ENCODE assay signal across 13 cellular contexts in the genomic region with DNA sequence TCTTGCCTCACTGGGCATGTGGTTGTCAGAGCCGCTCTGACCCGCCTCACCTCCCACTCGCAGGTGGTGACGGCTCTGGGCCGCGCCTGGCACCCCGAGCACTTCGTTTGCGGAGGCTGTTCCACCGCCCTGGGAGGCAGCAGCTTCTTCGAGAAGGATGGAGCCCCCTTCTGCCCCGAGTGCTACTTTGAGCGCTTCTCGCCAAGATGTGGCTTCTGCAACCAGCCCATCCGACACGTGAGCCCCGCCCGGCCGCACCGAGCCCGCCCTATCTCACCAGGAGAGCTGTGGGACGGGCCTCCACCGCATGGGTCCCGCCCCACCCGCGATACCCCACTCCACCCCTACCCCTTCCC. TPM values are rescaled to one million over a fixed set of nuclear protein-coding genes. Genes with fewer than 3 reads are reported as not detected.
DNase-seq lines count a peak whose midpoint lies in the region; ATAC-seq and TF ChIP-seq lines count a peak whose summit lies in the region.
"Had no signal": no experiment of that assay in that cellular context is flagged by ENCODE, and none has a peak within 500 bp of the region (broad histone marks: within the 10 kb centered on the region; RNA-seq: fewer than 3 reads in every experiment).

No MANE protein-coding gene starts in this region.

- H3K27ac ChIP-seq in stomach, result peak overlapping the region in 4 of 5 donors; percentile 82 to 93 (median 88)
- H3K27ac ChIP-seq: A549 had no signal

- H3K27ac Mint-ChIP-seq in activated CD4-positive, alpha-beta T cell treated with anti-CD3 and anti-CD28 coated beads for 36 hours, result no peak overlapping the region
- peak overlapping the region; percentile 72 for H3K27ac Mint-ChIP-seq in activated CD8-positive, alpha-beta T cell treated with anti-CD3 and anti-CD28 coated beads, Interleukin-2, amount 10 ng/mL, durations not matched to agents 7 days and 5 days
- no peak overlapping the region for H3K27ac Mint-ChIP-seq in immature natural killer cell

- intact Hi-C loops in activated CD4-positive, alpha-beta T cell treated with anti-CD3 and anti-CD28 coated beads for 36 hours (cut with DNase I, micrococcal nuclease), result loop anchor here in 1 of 2 experiments (1.0 kb wide), 1 partner anchor 334 kb away; no protein-coding TSS in a partner anchor
- intact Hi-C loops in stomach (cut with DNase I; ENCODE audit: low total_unique reads), result no loop called here

- no peaks in the 10 kb centered on the region for H3K36me3 Mint-ChIP-seq in activated CD4-positive, alpha-beta T cell treated with anti-CD3 and anti-CD28 coated beads for 36 hours (ENCODE audit: low read depth)
- peaks cover 3% of the 10 kb centered on the region for H3K36me3 Mint-ChIP-seq in activated CD8-positive, alpha-beta T cell treated with anti-CD3 and anti-CD28 coated beads, Interleukin-2, amount 10 ng/mL, durations not matched to agents 7 days and 5 days (ENCODE audit: low read depth)
- H3K36me3 Mint-ChIP-seq in immature natural killer cell, result peaks cover 0 to 3% (median 0%) of the 10 kb centered on the region in 3 donors

- peaks cover 28% of the 10 kb centered on the region for H3K4me1 Mint-ChIP-seq in activated CD4-positive, alpha-beta T cell treated with anti-CD3 and anti-CD28 coated beads for 36 hours
- peaks cover 27% of the 10 kb centered on the region for H3K4me1 Mint-ChIP-seq in activated CD8-positive, alpha-beta T cell treated with anti-CD3 and anti-CD28 coated beads, Interleukin-2, amount 10 ng/mL, durations not matched to agents 7 days and 5 days (ENCODE audit: low read depth)
- H3K4me1 Mint-ChIP-seq in immature natural killer cell, result peaks cover 15 to 25% of the 10 kb centered on the region in 2 donors

- H3K36me3 ChIP-seq in stomach, result peaks cover 21 to 51% (median 42%) of the 10 kb centered on the region in 4 donors
- H3K36me3 ChIP-seq: breast epithelium had no signal

- TF ChIP-seq POLR2A in stomach (IDR thresholded peaks at IDR 0.05), result no peak

- no peak for DNase-seq in activated CD4-positive, alpha-beta T cell treated with anti-CD3 and anti-CD28 coated beads for 36 hours
- DNase-seq in activated CD4-positive, alpha-beta T cell treated with anti-CD3 and anti-CD28 coated beads for 1 hour, result no peak
- DNase-seq in activated CD8-positive, alpha-beta T cell treated with anti-CD3 and anti-CD28 coated beads, Interleukin-2, amount 10 ng/mL, durations not matched to agents 7 days and 5 days, result no peak
- no peak for DNase-seq in immature natural killer cell
- DNase-seq in stomach, result peak; percentile 45
- no peak for DNase-seq in amniotic stem cell (lab: John Stamatoyannopoulos, UW)
- DNase-seq: activated CD4-positive, alpha-beta T cell treated with anti-CD3 and anti-CD28 coated beads for 4 hours; SHP77 had no signal

- peaks cover 18% of the 10 kb centered on the region for H3K27me3 Mint-ChIP-seq in activated CD4-positive, alpha-beta T cell treated with anti-CD3 and anti-CD28 coated beads for 36 hours
- H3K27me3 Mint-ChIP-seq in activated CD8-positive, alpha-beta T cell treated with anti-CD3 and anti-CD28 coated beads, Interleukin-2, amount 10 ng/mL, durations not matched to agents 7 days and 5 days (ENCODE audit: low read depth), result peaks cover 47% of the 10 kb centered on the region
- peaks cover 10 to 20% (median 11%) of the 10 kb centered on the region in 3 donors for H3K27me3 Mint-ChIP-seq in immature natural killer cell (ENCODE audit: low read depth in 3 of 3)

- no peak for TF ChIP-seq EP300 in stomach (IDR thresholded peaks at IDR 0.05)

- POLR2A ChIA-PET in activated CD4-positive, alpha-beta T cell treated with anti-CD3 and anti-CD28 coated beads for 36 hours (lab: Charles Lee), result no interaction called here
- POLR2A ChIA-PET in activated CD8-positive, alpha-beta T cell treated with anti-CD3 and anti-CD28 coated beads, Interleukin-2, amount 10 ng/mL, durations not matched to agents 7 days and 5 days (lab: Charles Lee), result interaction anchor here (1.2 to 2.7 kb wide), 4 partner anchors 12 to 397 kb away, joined by 4 to 9 read pairs (median 4); a partner anchor contains a TSS

- H3K4me3 ChIP-seq in stomach, result peak overlapping the region; percentile 37 to 59 (median 45)
- H3K4me3 ChIP-seq: A549 had no signal

- ATAC-seq in activated CD4-positive, alpha-beta T cell treated with anti-CD3 and anti-CD28 coated beads for 36 hours, result no peak
- no peak for ATAC-seq in activated CD8-positive, alpha-beta T cell treated with anti-CD3 and anti-CD28 coated beads, Interleukin-2, amount 10 ng/mL, durations not matched to agents 7 days and 5 days
- ATAC-seq in GM21529 (IDR thresholded peaks at IDR 0.05; ENCODE audit: unreplicated experiment) (no peak), GM18520 (IDR thresholded peaks at IDR 0.05; ENCODE audit: unreplicated experiment) (no peak)
- ATAC-seq: A549 had no signal

- peaks cover 32 to 81% (median 63%) of the 10 kb centered on the region in 4 donors for H3K4me1 ChIP-seq in stomach
- H3K4me1 ChIP-seq: breast epithelium had no signal

- CTCF ChIA-PET in activated CD4-positive, alpha-beta T cell treated with anti-CD3 and anti-CD28 coated beads for 36 hours (lab: Charles Lee), result interaction anchor here (1.1 to 3.2 kb wide), 3 partner anchors 15 to 34 kb away, joined by 3 to 15 read pairs (median 6); a partner anchor contains a TSS
- CTCF ChIA-PET in activated CD8-positive, alpha-beta T cell treated with anti-CD3 and anti-CD28 coated beads, Interleukin-2, amount 10 ng/mL, durations not matched to agents 7 days and 5 days (lab: Charles Lee), result interaction anchor here (2.5 kb wide), 1 partner anchor 15 kb away, joined by 17 read pairs; no protein-coding TSS in a partner anchor

- H3K9me3 ChIP-seq in stomach, result no peaks in the 10 kb centered on the region
- H3K9me3 ChIP-seq: A549, breast epithelium had no signal

- H3K9me3 Mint-ChIP-seq in activated CD4-positive, alpha-beta T cell treated with anti-CD3 and anti-CD28 coated beads for 36 hours (ENCODE audit: low read depth), result no peaks in the 10 kb centered on the region
- no peaks in the 10 kb centered on the region for H3K9me3 Mint-ChIP-seq in activated CD8-positive, alpha-beta T cell treated with anti-CD3 and anti-CD28 coated beads, Interleukin-2, amount 10 ng/mL, durations not matched to agents 7 days and 5 days (ENCODE audit: insufficient read depth)
- H3K9me3 Mint-ChIP-seq in immature natural killer cell, result peaks cover 0 to 2% (median 0%) of the 10 kb centered on the region in 6 donors

- no peak for TF ChIP-seq CTCF in stomach (IDR thresholded peaks at IDR 0.05)

- peaks cover 0 to 14% (median 0%) of the 10 kb centered on the region in 3 donors for H3K27me3 ChIP-seq in stomach
- H3K27me3 ChIP-seq: breast epithelium had no signal

- H3K4me3 Mint-ChIP-seq in activated CD4-positive, alpha-beta T cell treated with anti-CD3 and anti-CD28 coated beads for 36 hours, result peak overlapping the region; percentile 70
- H3K4me3 Mint-ChIP-seq in activated CD8-positive, alpha-beta T cell treated with anti-CD3 and anti-CD28 coated beads, Interleukin-2, amount 10 ng/mL, durations not matched to agents 7 days and 5 days, result peak overlapping the region; percentile 79
- H3K4me3 Mint-ChIP-seq in immature natural killer cell, result peak overlapping the region; percentile 79 to 90 (median 83)

- WGBS in stomach, 5 donors, result 31 to 69% (median 47%) methylated on average over 26 of the region's 26 CpGs

RNA-seq across cellular contexts. Expression of a gene that starts 4.0 kb away (rescaled TPM):
- 1 to 10 TPM in 1 of 2 experiments, under 1 TPM in 1; 0.80 to 1.1 TPM for total RNA-seq in activated CD4-positive, alpha-beta T cell treated with anti-CD3 and anti-CD28 coated beads for 36 hours
- total RNA-seq in activated CD8-positive, alpha-beta T cell treated with anti-CD3 and anti-CD28 coated beads, Interleukin-2, amount 10 ng/mL, durations not matched to agents 7 days and 5 days, result under 1 TPM; 0.83 to 0.92 TPM
- polyA plus RNA-seq in immature natural killer cell (under 1 TPM in 2 of 3 donors, not detected in 1; 0.32 to 0.53 TPM), stomach (10 to 100 TPM; 44.8 to 49.3 (median 49.1) TPM)
- total RNA-seq in stomach, result 10 to 100 TPM; 36.0 to 84.0 (median 63.1) TPM

RNA-seq across cellular contexts. Expression of a gene that starts 7.0 kb away (rescaled TPM):
- total RNA-seq in activated CD4-positive, alpha-beta T cell treated with anti-CD3 and anti-CD28 coated beads for 36 hours, result under 1 TPM; 0.11 TPM
- total RNA-seq in activated CD8-positive, alpha-beta T cell treated with anti-CD3 and anti-CD28 coated beads, Interleukin-2, amount 10 ng/mL, durations not matched to agents 7 days and 5 days, result under 1 TPM in 1 of 2 experiments, not detected in 1; 0.13 TPM
- polyA plus RNA-seq in immature natural killer cell (1 to 10 TPM in 1 of 3 donors, under 1 TPM in 1, not detected in 1; 0.72 to 1.9 TPM), stomach (1 to 10 TPM in 1 of 3 donors, under 1 TPM in 2; 0.62 to 1.8 (median 0.76) TPM)
- total RNA-seq in stomach, result not detected
- total RNA-seq: HT1080 had no signal

RNA-seq across cellular contexts. Expression of a gene that starts 16.6 kb away (rescaled TPM):
- total RNA-seq in activated CD4-positive, alpha-beta T cell treated with anti-CD3 and anti-CD28 coated beads for 36 hours, result 1 to 10 TPM; 7.0 to 7.9 TPM
- total RNA-seq in activated CD8-positive, alpha-beta T cell treated with anti-CD3 and anti-CD28 coated beads, Interleukin-2, amount 10 ng/mL, durations not matched to agents 7 days and 5 days, result 10 to 100 TPM; 18.9 to 19.1 TPM
- 10 to 100 TPM; 11.1 to 16.2 (median 14.2) TPM for polyA plus RNA-seq in immature natural killer cell
- total RNA-seq in stomach, result 10 to 100 TPM in 2 of 5 donors, 1 to 10 TPM in 2, not detected in 1; 2.6 to 29.8 (median 15.1) TPM
- polyA plus RNA-seq in stomach, result 10 to 100 TPM in 2 of 3 donors, 1 to 10 TPM in 1; 6.7 to 13.0 (median 11.3) TPM

RNA-seq across cellular contexts. Expression of a gene that starts 32.3 kb away (rescaled TPM):
- total RNA-seq in activated CD4-positive, alpha-beta T cell treated with anti-CD3 and anti-CD28 coated beads for 36 hours, result 10 to 100 TPM; 36.3 to 37.7 TPM
- total RNA-seq in activated CD8-positive, alpha-beta T cell treated with anti-CD3 and anti-CD28 coated beads, Interleukin-2, amount 10 ng/mL, durations not matched to agents 7 days and 5 days, result 10 to 100 TPM; 31.7 to 32.8 TPM
- polyA plus RNA-seq in immature natural killer cell (10 to 100 TPM; 18.5 to 24.3 (median 19.6) TPM), stomach (10 to 100 TPM; 21.4 to 47.5 (median 28.8) TPM)
- 100 to 1,000 TPM in 1 of 5 donors, 10 to 100 TPM in 4; 27.4 to 171 (median 60.0) TPM for total RNA-seq in stomach

RNA-seq across cellular contexts. Expression of a gene that starts 33.3 kb away (rescaled TPM):
- under 1 TPM; 0.16 to 0.18 TPM for total RNA-seq in activated CD4-positive, alpha-beta T cell treated with anti-CD3 and anti-CD28 coated beads for 36 hours
- total RNA-seq in activated CD8-positive, alpha-beta T cell treated with anti-CD3 and anti-CD28 coated beads, Interleukin-2, amount 10 ng/mL, durations not matched to agents 7 days and 5 days, result under 1 TPM; 0.21 to 0.32 TPM
- polyA plus RNA-seq in immature natural killer cell, result under 1 TPM in 2 of 3 donors, not detected in 1; 0.10 to 0.17 TPM
- under 1 TPM in 2 of 5 donors, not detected in 3; 0.18 to 0.45 TPM for total RNA-seq in stomach
- polyA plus RNA-seq in stomach, result under 1 TPM; 0.15 to 0.37 (median 0.31) TPM
- total RNA-seq: HT1080 had no signal

Comparison
In these comparisons a context has a peak if more than half of its experiments do, and no peak if none do; other contexts are left out.
1. RNA of a gene that starts 4.0 kb away (total RNA-seq): 36.0 to 84.0 TPM in stomach; 0.80 to 1.1 TPM in activated CD4-positive, alpha-beta T cell treated with anti-CD3 and anti-CD28 coated beads for 36 hours and 0.83 to 0.92 TPM in activated CD8-positive, alpha-beta T cell treated with anti-CD3 and anti-CD28 coated beads, Interleukin-2, amount 10 ng/mL, durations not matched to agents 7 days and 5 days; every median in the first group is over 10 times any median in the second.
2. Peak in every context shown above with its lines, with median percentiles within 50 percentile points of each other: H3K4me3 Mint-ChIP-seq.